ENCODE assay signal across 9 cellular contexts in the genomic region with DNA sequence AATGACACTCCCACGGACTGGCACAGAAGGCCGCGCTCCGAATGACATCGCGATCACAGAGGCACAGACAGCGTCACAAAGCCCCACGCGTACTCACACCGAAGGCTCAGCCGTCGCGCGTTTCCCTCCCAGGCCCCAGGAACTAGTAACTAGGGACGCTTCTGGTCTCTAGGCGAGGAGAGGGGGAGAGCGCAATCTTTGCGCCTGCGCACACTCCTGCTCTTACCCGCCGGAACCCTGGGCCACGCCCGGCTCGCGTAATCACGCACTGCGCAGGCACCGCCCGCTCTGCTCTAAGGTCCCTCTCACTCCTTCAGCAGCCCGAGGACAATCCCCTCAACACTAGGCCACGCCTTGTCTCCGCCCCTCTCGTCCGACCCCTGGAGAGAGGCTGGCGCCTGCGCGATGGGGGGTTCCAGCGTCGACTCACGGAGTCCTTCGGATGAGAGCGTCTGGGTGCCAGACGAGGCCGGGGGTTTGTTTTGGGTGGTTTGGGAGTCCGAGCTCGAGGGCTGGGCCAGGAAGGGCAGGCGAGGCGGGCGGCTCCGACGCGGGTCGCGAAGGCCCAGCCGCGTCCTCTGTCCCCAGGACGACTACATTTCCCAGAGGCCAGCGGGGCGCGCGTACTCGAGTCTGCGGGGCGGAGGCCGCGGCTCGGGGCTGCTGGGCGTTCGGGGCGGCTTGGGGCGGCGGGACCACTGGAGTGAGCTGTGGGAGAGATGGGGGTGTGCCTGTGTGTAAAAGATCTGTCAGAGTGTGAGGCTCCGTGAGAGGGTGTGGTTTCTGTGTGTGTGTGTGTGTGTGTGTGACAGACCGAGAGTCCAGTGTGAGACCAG. TPM values are rescaled to one million over a fixed set of nuclear protein-coding genes. Genes with fewer than 3 reads are reported as not detected.
DNase-seq lines count a peak whose midpoint lies in the region; ATAC-seq and TF ChIP-seq lines count a peak whose summit lies in the region.
"Had no signal": no experiment of that assay in that cellular context is flagged by ENCODE, and none has a peak within 500 bp of the region (broad histone marks: within the 10 kb centered on the region; RNA-seq: fewer than 3 reads in every experiment).

TSS of gene ZNF471 (plus strand) at position 410 of the 836 bp plus-strand sequence. CDS start 3,717 bp downstream, outside the sequence.

- H4K20me1 ChIP-seq in osteoblast (ENCODE audit: insufficient read depth, low read length): no peaks in the 10 kb centered on the region
- no peaks in the 10 kb centered on the region for H4K20me1 ChIP-seq in OCI-LY7 (ENCODE audit: insufficient read depth, low read length)

- DNase-seq in AG04450 (ENCODE audit: low read depth, low spot score): peak; percentile 97
- peak; percentile 77 to 89 for DNase-seq in activated naive CD4-positive, alpha-beta T cell treated with anti-CD3 and anti-CD28 coated beads, Interleukin-2, amount 50 U/mL, for 72 hours (ENCODE audit: low spot score in 2 of 2)
- DNase-seq in head of caudate nucleus: peak; percentile 97 to 100 (median 99)
- DNase-seq in osteoblast (ENCODE audit: insufficient read length, low spot score, missing footprints): peak; percentile 99
- no peak for DNase-seq in OCI-LY7 (ENCODE audit: low spot score)

- CTCF ChIA-PET in AG04450 (lab: Charles Lee) (no interaction called here), OCI-LY7 (lab: Charles Lee; ENCODE audit: unreplicated experiment) (no interaction called here)

- H3K9me3 ChIP-seq in AG04450 (ENCODE audit: control insufficient read depth, insufficient read depth, low read length): peaks cover 18% of the 10 kb centered on the region
- H3K9me3 ChIP-seq in osteoblast (ENCODE audit: low read depth, low read length): no peaks in the 10 kb centered on the region
- no peaks in the 10 kb centered on the region for H3K9me3 ChIP-seq in OCI-LY7 (ENCODE audit: low read length)

- no TSS peak for BruUV-seq in OCI-LY7 (replicated peaks; lab: Mats Ljungman, UMichigan)

- no peaks in the 10 kb centered on the region for H3K36me3 ChIP-seq in osteoblast (ENCODE audit: insufficient read depth, low read length)
- no peaks in the 10 kb centered on the region for H3K36me3 ChIP-seq in OCI-LY7 (ENCODE audit: insufficient read depth, low read length)

- peak within 1 kb of the TSS in 1 of 2 donors; percentile 94 for H3K27ac Mint-ChIP-seq in activated naive CD4-positive, alpha-beta T cell treated with anti-CD3 and anti-CD28 coated beads, Interleukin-2, amount 50 U/mL, for 72 hours

- ATAC-seq in HG03442 (IDR thresholded peaks at IDR 0.05; ENCODE audit: unreplicated experiment): peak; percentile 64
- ATAC-seq in SK-N-SH treated with all-trans-retinoic acid at 6 μM for 48 hours: peak; percentile 100
- peak; percentile 99 for ATAC-seq in activated naive CD4-positive, alpha-beta T cell treated with anti-CD3 and anti-CD28 coated beads, Interleukin-2, amount 50 U/mL, for 72 hours
- ATAC-seq: GM12878 had no signal

- H3K79me2 ChIP-seq in osteoblast (ENCODE audit: insufficient read depth, low read length): peaks cover 4% of the 10 kb centered on the region
- no peaks in the 10 kb centered on the region for H3K79me2 ChIP-seq in OCI-LY7 (ENCODE audit: insufficient read depth, low read depth, low read length)

- H3K27ac ChIP-seq in AG04450 (ENCODE audit: low read depth, low read length) (peak within 1 kb of the TSS; percentile 92), osteoblast (ENCODE audit: low read depth, low read length) (peak within 1 kb of the TSS; percentile 95), temporal lobe (ENCODE audit: low read depth, low read length) (peak within 1 kb of the TSS; percentile 90), OCI-LY7 (ENCODE audit: low read depth, low read length, poor library complexity, severe bottlenecking) (no peak within 1 kb of the TSS)

- H3K4me1 ChIP-seq in osteoblast (ENCODE audit: insufficient read depth, low read length) (peaks cover 12% of the 10 kb centered on the region), OCI-LY7 (ENCODE audit: insufficient read depth, low read length, poor library complexity, severe bottlenecking) (no peaks in the 10 kb centered on the region)

- POLR2A ChIA-PET in AG04450 (lab: Yijun Ruan, JAX): interaction anchor here (1.0 kb wide), 1 partner anchor 9 kb away, joined by 5 read pairs; no protein-coding TSS in a partner anchor
- POLR2A ChIA-PET in OCI-LY7 (lab: Charles Lee): no interaction called here

- H3K27me3 ChIP-seq in AG04450 (ENCODE audit: control insufficient read depth, insufficient read depth, low read length) (no peaks in the 10 kb centered on the region), osteoblast (ENCODE audit: insufficient read depth, low read length) (no peaks in the 10 kb centered on the region)

- peaks cover 9 to 16% of the 10 kb centered on the region in 2 donors for H3K36me3 Mint-ChIP-seq in activated naive CD4-positive, alpha-beta T cell treated with anti-CD3 and anti-CD28 coated beads, Interleukin-2, amount 50 U/mL, for 72 hours

- intact Hi-C loops in head of caudate nucleus (cut with DNase I): loop anchor here (1.0 to 2.0 kb wide), 2 partner anchors 31 kb away; partner anchors contain the start of genes ZFP28 and ZNF667
- intact Hi-C loops in OCI-LY7 (cut with micrococcal nuclease; ENCODE audit: unreplicated experiment): no loop called here

- H3K4me3 ChIP-seq in AG04450 (ENCODE audit: low read depth, low read length) (peak within 1 kb of the TSS; percentile 92), osteoblast (ENCODE audit: insufficient read depth, low read length) (peak within 1 kb of the TSS; percentile 89), OCI-LY7 (ENCODE audit: low read depth, low read length, poor library complexity, severe bottlenecking) (no peak within 1 kb of the TSS)
- H3K4me3 ChIP-seq: GM12878 had no signal

- no peaks in the 10 kb centered on the region for H3K9me2 ChIP-seq in OCI-LY7 (ENCODE audit: insufficient read depth, low read length)

- H3K9me3 Mint-ChIP-seq in activated naive CD4-positive, alpha-beta T cell treated with anti-CD3 and anti-CD28 coated beads, Interleukin-2, amount 50 U/mL, for 72 hours: peaks cover 9 to 12% of the 10 kb centered on the region in 2 donors

- TF ChIP-seq CTCF in AG04450 (IDR thresholded peaks at IDR 0.05; ENCODE audit: low read depth, low read length) (no peak), osteoblast (IDR thresholded peaks at IDR 0.05; ENCODE audit: extremely low read depth, low read depth, low read length) (no peak), OCI-LY7 (conservative IDR thresholded peaks at IDR 0.05; ENCODE audit: low read length) (no peak)

- H2AFZ ChIP-seq in osteoblast (ENCODE audit: low read length): peak within 1 kb of the TSS; percentile 95
- H2AFZ ChIP-seq in OCI-LY7 (ENCODE audit: low read length): no peak within 1 kb of the TSS

- H3K4me2 ChIP-seq in osteoblast (ENCODE audit: insufficient read depth, low read length): peak within 1 kb of the TSS; percentile 93
- no peak within 1 kb of the TSS for H3K4me2 ChIP-seq in OCI-LY7 (ENCODE audit: low read length)

TF ChIP-seq in SK-N-SH treated with all-trans-retinoic acid at 6 μM for 48 hours, 23 proteins besides CTCF, POLR2A, EP300 and RAD21:
- no peak for TF ChIP-seq BACH2 (CRISPR knock-in tag; IDR thresholded peaks at IDR 0.05; ENCODE audit: borderline replicate concordance)
TF ChIP-seq in SK-N-SH treated with all-trans-retinoic acid at 6 μM for 48 hours: peak in this region for 0.

RNA-seq across cellular contexts. Expression of gene ZNF471, which starts in this region (rescaled TPM):
- polyA plus RNA-seq in AG04450 (2011; rRNA removed): 4.4 and 5.6 TPM in 2 replicates
- 2.4 and 4.3 TPM in 2 replicates for polyA minus RNA-seq in AG04450 (2011; rRNA and poly(A)+ RNA removed)
- 1 to 10 TPM in 1 of 2 donors, under 1 TPM in 1; 0.39 to 1.1 TPM for total RNA-seq in activated naive CD4-positive, alpha-beta T cell treated with anti-CD3 and anti-CD28 coated beads, Interleukin-2, amount 50 U/mL, for 72 hours
- total RNA-seq in osteoblast: 4.7 and 5.1 TPM in 2 replicates
- total RNA-seq in temporal lobe: 17.0 TPM
- total RNA-seq in OCI-LY7 (2014; rRNA removed; shearing (Covaris generic)): not detected in 2 replicates
- total RNA-seq in OCI-LY7 (2022): not detected in 2 replicates
- polyA plus RNA-seq: GM12878 had no signal
